In genomic region chr17:2814499-2815341, GRCh38 we compare ENCODE assay signal across 7 cellular contexts. TPM values are rescaled to one million over a fixed set of nuclear protein-coding genes. Genes with fewer than 3 reads are reported as not detected.
DNase-seq lines count a peak whose midpoint lies in the region; ATAC-seq and TF ChIP-seq lines count a peak whose summit lies in the region.

No MANE protein-coding gene starts in this region.

- no peaks in the 10 kb centered on the region for H3K36me3 Mint-ChIP-seq in activated naive CD8-positive, alpha-beta T cell treated with anti-CD3 and anti-CD28 coated beads for 36 hours

- H3K27me3 Mint-ChIP-seq in activated naive CD8-positive, alpha-beta T cell treated with anti-CD3 and anti-CD28 coated beads for 36 hours: peaks cover 52% of the 10 kb centered on the region

- no peak overlapping the region for H3K27ac Mint-ChIP-seq in activated naive CD8-positive, alpha-beta T cell treated with anti-CD3 and anti-CD28 coated beads for 36 hours

- H3K9me3 Mint-ChIP-seq in activated naive CD8-positive, alpha-beta T cell treated with anti-CD3 and anti-CD28 coated beads for 36 hours: no peaks in the 10 kb centered on the region

- H3K4me1 Mint-ChIP-seq in activated naive CD8-positive, alpha-beta T cell treated with anti-CD3 and anti-CD28 coated beads for 36 hours: peaks cover 16% of the 10 kb centered on the region

- ATAC-seq in HG02678 (IDR thresholded peaks at IDR 0.05; ENCODE audit: unreplicated experiment) (peak; percentile 44), GM21619 (IDR thresholded peaks at IDR 0.05; ENCODE audit: unreplicated experiment) (no peak)

- H3K4me3 Mint-ChIP-seq in activated naive CD8-positive, alpha-beta T cell treated with anti-CD3 and anti-CD28 coated beads for 36 hours: peak overlapping the region; percentile 7

- TF ChIP-seq POLR2A in erythroblast (IDR thresholded peaks at IDR 0.05; ENCODE audit: low read length): no peak

- DNase-seq in T-helper 1 cell (peak; percentile 83 to 97 (median 91)), erythroblast (lab: John Stamatoyannopoulos, UW) (no peak), kidney glomerular epithelial cell (lab: John Stamatoyannopoulos, UW) (no peak)
- peak; percentile 78 for DNase-seq in activated naive CD8-positive, alpha-beta T cell treated with anti-CD3 and anti-CD28 coated beads for 36 hours
- peak; percentile 63 to 85 for DNase-seq in stimulated activated CD4-positive, alpha-beta T cell treated with anti-CD3 and anti-CD28 coated beads, Interleukin-15, amount 100 ng/mL, for 1 hour (ENCODE audit: low read depth in 1 of 2, low spot score in 1 of 2)

RNA-seq across cellular contexts. Expression of gene RAP1GAP2, which starts 18.5 kb away (rescaled TPM):
- total RNA-seq in activated naive CD8-positive, alpha-beta T cell treated with anti-CD3 and anti-CD28 coated beads for 36 hours: not detected

Comparison
In these comparisons a context has a peak if more than half of its experiments do, and no peak if none do; other contexts are left out.
1. DNase-seq: peak in T-helper 1 cell (5 of 5), activated naive CD8-positive, alpha-beta T cell treated with anti-CD3 and anti-CD28 coated beads for 36 hours (single experiment) and stimulated activated CD4-positive, alpha-beta T cell treated with anti-CD3 and anti-CD28 coated beads, Interleukin-15, amount 100 ng/mL, for 1 hour (2 of 2); none in erythroblast (0 of 2) and kidney glomerular epithelial cell (single experiment).